In the genomic region with DNA sequence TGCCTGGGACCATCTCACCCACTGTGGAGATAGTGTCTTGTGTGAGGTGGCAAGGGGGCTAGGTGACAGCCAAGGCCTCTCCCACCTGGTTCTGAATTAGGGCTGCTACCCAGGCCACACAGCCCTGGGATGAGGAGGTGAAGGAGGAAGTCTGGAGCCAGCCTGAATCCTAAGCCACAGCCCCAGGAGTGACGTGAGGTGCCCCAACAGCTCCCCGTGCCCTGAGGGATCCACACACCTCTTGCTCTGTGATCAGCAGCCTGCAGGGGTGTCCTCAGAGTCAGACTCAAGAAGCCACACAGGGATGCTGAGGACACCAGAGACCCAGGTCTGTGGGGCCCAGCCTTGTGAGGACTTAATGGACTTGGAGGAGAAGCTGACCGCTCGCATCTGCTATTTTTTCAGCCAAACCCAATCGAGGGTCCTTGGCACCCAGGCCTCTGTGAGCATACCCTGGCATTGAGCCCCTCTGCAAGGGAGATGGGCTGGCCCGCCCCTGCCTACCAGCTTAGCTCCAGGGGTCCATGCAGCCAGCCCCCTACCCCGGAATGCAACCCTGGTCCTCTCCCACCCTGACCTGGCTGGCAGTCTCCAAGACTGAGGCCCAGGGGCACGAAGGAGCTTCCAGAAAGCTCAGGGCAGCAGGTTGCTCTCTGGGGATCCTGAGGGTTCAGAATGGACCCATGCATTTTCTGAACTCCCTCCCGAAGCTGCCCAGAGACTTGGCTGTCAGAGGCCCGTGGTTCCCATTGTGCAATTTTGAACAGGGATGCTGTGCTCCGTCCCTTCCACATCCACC, we compare ENCODE assay signal across 23 cellular contexts. TPM values are rescaled to one million over a fixed set of nuclear protein-coding genes. Genes with fewer than 3 reads are reported as not detected.
DNase-seq lines count a peak whose midpoint lies in the region; ATAC-seq, FAIRE-seq and TF ChIP-seq lines count a peak whose summit lies in the region.
"Had no signal": no experiment of that assay in that cellular context is flagged by ENCODE, and none has a peak within 500 bp of the region (broad histone marks: within the 10 kb centered on the region; RNA-seq: fewer than 3 reads in every experiment).

No MANE protein-coding gene starts in this region.

- no peak overlapping the region for H3K14ac ChIP-seq in H1 (ENCODE audit: insufficient read length)
- no peak overlapping the region for H3K14ac ChIP-seq in mesenchymal stem cell (ENCODE audit: low read length in 2 of 2)

- H3K27ac ChIP-seq in H1 (ENCODE audit: low read depth, low read length) (no peak overlapping the region), mesenchymal stem cell (ENCODE audit: low read length, poor library complexity, severe bottlenecking) (no peak overlapping the region)
- H3K27ac ChIP-seq: BLaER1 treated with 17β-estradiol and CSF1 and Interleukin-3, amounts not matched to agents 10 nM and 100 nM; KMS-11 had no signal

- H3K18ac ChIP-seq in H1 (ENCODE audit: extremely low read depth, low read length) (no peak overlapping the region), mesenchymal stem cell (ENCODE audit: low read depth in 1 of 2, low read length in 2 of 2) (no peak overlapping the region)

- H2BK15ac ChIP-seq in H1 (ENCODE audit: low read length) (no peak overlapping the region), mesenchymal stem cell (ENCODE audit: low read depth, poor library complexity, severe bottlenecking) (peak overlapping the region; percentile 13)

- DNase-seq in GM12892 (ENCODE audit: insufficient read length) (peak; percentile 11), H1 (ENCODE audit: low read depth in 1 of 2, low spot score in 2 of 2) (no peak), mesenchymal stem cell (no peak), hepatic stellate cell (ENCODE audit: low spot score) (no peak), HCEC 1CT (no peak)
- DNase-seq in activated CD4-positive, alpha-beta T cell treated with anti-CD3 and anti-CD28 coated beads, Interleukin-2, amount 50 U/mL, for 4 hours, result no peak
- DNase-seq: ACHN; Caco-2; CD4-positive, alpha-beta memory T cell; DND-41; H9; NCI-H1092 treated with DMSO at 0.1 percent for 48 hours; NCI-H1436 treated with DMSO at 0.1 percent for 48 hours; NCI-H2029; NCI-H2227 treated with DMSO at 0.1 percent for 48 hours; NCI-H510A; NCI-H748 treated with DMSO at 0.1 percent for 48 hours; NK-92 treated with Interleukin-12 subunit alpha and Interleukin-12 subunit beta, amount 100 ng/mL, for 24 hours had no signal

- H3K4me3 ChIP-seq in H1 (ENCODE audit: extremely low read depth in 1 of 4, insufficient read depth in 2 of 4, low read depth in 3 of 4, low read length in 4 of 4) (no peak overlapping the region), mesenchymal stem cell (ENCODE audit: insufficient read depth in 1 of 2, low read depth in 1 of 2, low read length in 2 of 2) (no peak overlapping the region)
- H3K4me3 ChIP-seq: BLaER1 treated with 17β-estradiol and CSF1 and Interleukin-3, amounts not matched to agents 10 nM and 100 nM had no signal

- H4K5ac ChIP-seq in H1 (ENCODE audit: insufficient read length, low read depth, low read length), result no peak overlapping the region

- H3K36me3 ChIP-seq in H1 (ENCODE audit: control insufficient read depth in 2 of 4, insufficient read depth in 4 of 4, low read length in 3 of 4) (no peaks in the 10 kb centered on the region), mesenchymal stem cell (ENCODE audit: control insufficient read depth in 1 of 2, insufficient read depth in 2 of 2, low read depth in 1 of 2, low read length in 2 of 2) (no peaks in the 10 kb centered on the region)
- H3K36me3 ChIP-seq: BLaER1 treated with 17β-estradiol and CSF1 and Interleukin-3, amounts not matched to agents 10 nM and 100 nM had no signal

- H2BK120ac ChIP-seq in H1 (replicated peaks; ENCODE audit: low read depth, low read length) (no peak overlapping the region), mesenchymal stem cell (ENCODE audit: low read depth, low read length) (no peak overlapping the region)

- H4K8ac ChIP-seq in H1 (ENCODE audit: extremely low read depth, insufficient read depth, low read length) (0 out of 2 replicates have a peak overlapping the region, but pooled peaks have one; percentile 5), mesenchymal stem cell (ENCODE audit: low read length) (no peak overlapping the region)

- H3K56ac ChIP-seq in H1 (replicated peaks; ENCODE audit: insufficient read length, low read depth, low read length), result no peak overlapping the region

- no peak overlapping the region for H2AFZ ChIP-seq in H1 (ENCODE audit: low read length)
- no peak overlapping the region for H2AFZ ChIP-seq in mesenchymal stem cell (ENCODE audit: low read depth, low read length)

- H3K4me2 ChIP-seq in H1 (ENCODE audit: insufficient read depth in 1 of 2, low read depth in 2 of 2, low read length in 2 of 2) (no peak overlapping the region), mesenchymal stem cell (ENCODE audit: low read length, poor library complexity, severe bottlenecking) (no peak overlapping the region)
- H3K4me2 ChIP-seq: BLaER1 treated with 17β-estradiol and CSF1 and Interleukin-3, amounts not matched to agents 10 nM and 100 nM; KMS-11 had no signal

- no peak overlapping the region for H2AK5ac ChIP-seq in H1 (ENCODE audit: low read depth, low read length)
- no peak overlapping the region for H2AK5ac ChIP-seq in mesenchymal stem cell (ENCODE audit: low read length, severe bottlenecking)

- H4K91ac ChIP-seq in H1 (replicated peaks; ENCODE audit: insufficient read length, low read length) (no peak overlapping the region), mesenchymal stem cell (ENCODE audit: low read length) (no peak overlapping the region)

- TF ChIP-seq POLR2A in GM12892 (IDR thresholded peaks at IDR 0.05; ENCODE audit: low read depth, low read length), result no peak
- no peak for TF ChIP-seq POLR2A in H1 (IDR thresholded peaks at IDR 0.05; ENCODE audit: control extremely low read depth in 1 of 2, low read depth in 2 of 2, low read length in 2 of 2)

- H3K23ac ChIP-seq in H1 (ENCODE audit: insufficient read length) (no peak overlapping the region), mesenchymal stem cell (ENCODE audit: low read length in 2 of 2) (no peak overlapping the region)

- H3K9ac ChIP-seq in H1 (replicated peaks in 1 of 4; ENCODE audit: extremely low read depth in 1 of 4, low read depth in 3 of 4, low read length in 3 of 4) (no peak overlapping the region), mesenchymal stem cell (ENCODE audit: low read length) (no peak overlapping the region)
- H3K9ac ChIP-seq: BLaER1 treated with 17β-estradiol and CSF1 and Interleukin-3, amounts not matched to agents 10 nM and 100 nM; KMS-11 had no signal

- H3K79me2 ChIP-seq in H1 (ENCODE audit: control insufficient read depth in 1 of 2, insufficient read depth in 2 of 2, low read length in 2 of 2), result no peaks in the 10 kb centered on the region

- CTCF ChIA-PET in H1 (lab: Charles Lee; ENCODE audit: partially characterized antibody), result no interaction called here

- WGBS in H1 (ENCODE audit: extremely low coverage in 1 of 2, insufficient coverage in 1 of 2, insufficient read length in 1 of 2, insufficient replicate concordance in 2 of 2, low coverage in 1 of 2, low lambda C conversion rate in 2 of 2, missing lambda C conversion rate in 1 of 2), 2 experiments, result 85% methylated on average over 11 of the region's 11 CpGs; no CpG with 5 or more reads in 1 of the 2 experiments
- 76% methylated on average over 11 of the region's 11 CpGs for WGBS in mesenchymal stem cell

- H3K4ac ChIP-seq in H1 (replicated peaks; ENCODE audit: insufficient read length, low read depth, low read length), result no peak overlapping the region
- no peak overlapping the region for H3K4ac ChIP-seq in mesenchymal stem cell (ENCODE audit: low read depth in 1 of 2, low read length in 2 of 2)

- H3K27me3 ChIP-seq in H1 (replicated peaks in 1 of 4; ENCODE audit: control insufficient read depth in 3 of 4, extremely low read depth in 1 of 4, insufficient read depth in 3 of 4, low read length in 3 of 4), result no peaks in the 10 kb centered on the region
- H3K27me3 ChIP-seq in mesenchymal stem cell (ENCODE audit: control insufficient read depth in 1 of 2, insufficient read depth in 1 of 2, low read length in 2 of 2), result no peaks in the 10 kb centered on the region
- H3K27me3 ChIP-seq: BLaER1 treated with 17β-estradiol and CSF1 and Interleukin-3, amounts not matched to agents 10 nM and 100 nM had no signal

- no peak for TF ChIP-seq EP300 in H1 (IDR thresholded peaks at IDR 0.05; ENCODE audit: borderline replicate concordance in 1 of 2, low read depth in 2 of 2, low read length in 2 of 2)

- H2BK5ac ChIP-seq in H1 (ENCODE audit: low read depth, low read length) (no peak overlapping the region), mesenchymal stem cell (ENCODE audit: low read depth, low read length, poor library complexity, severe bottlenecking) (no peak overlapping the region)

- H3K9me3 ChIP-seq in H1 (ENCODE audit: insufficient read depth in 2 of 2, low read depth in 1 of 2, low read length in 1 of 2), result peaks cover 3 to 18% of the 10 kb centered on the region in 2 experiments; a peak in 1 of 4 replicates
- H3K9me3 ChIP-seq in mesenchymal stem cell (ENCODE audit: control insufficient read depth, low read length), result peaks cover 8% of the 10 kb centered on the region

- H2BK12ac ChIP-seq in H1 (ENCODE audit: low read depth, low read length), result no peak overlapping the region
- H2BK12ac ChIP-seq in mesenchymal stem cell (ENCODE audit: low read length in 2 of 2), result no peak overlapping the region

- no peak for FAIRE-seq in GM12892 (lab: Jason Lieb, UNC)
- no peak for FAIRE-seq in H1 (lab: Jason Lieb, UNC)
- FAIRE-seq: HTR-8/SVneo had no signal

- ATAC-seq in GM19035 (IDR thresholded peaks at IDR 0.05; ENCODE audit: unreplicated experiment), result no peak
- ATAC-seq: Panc1 had no signal

- no peak for TF ChIP-seq RAD21 in H1 (IDR thresholded peaks at IDR 0.05 in 1 of 2, conservative IDR thresholded peaks at IDR 0.05 in 1 of 2; ENCODE audit: low read depth in 2 of 2, low read length in 2 of 2)

- H2BK20ac ChIP-seq in H1 (ENCODE audit: low read length), result no peak overlapping the region

- H3K79me1 ChIP-seq in H1 (ENCODE audit: low read depth, low read length) (no peaks in the 10 kb centered on the region), mesenchymal stem cell (replicated peaks; ENCODE audit: low read length, poor library complexity, severe bottlenecking) (no peaks in the 10 kb centered on the region)

- H3K4me1 ChIP-seq in H1 (replicated peaks in 1 of 4; ENCODE audit: control insufficient read depth in 3 of 4, insufficient read depth in 4 of 4, low read length in 3 of 4), result no peaks in the 10 kb centered on the region
- peaks cover 2% of the 10 kb centered on the region for H3K4me1 ChIP-seq in mesenchymal stem cell (ENCODE audit: control insufficient read depth, insufficient read depth, low read depth, low read length)
- H3K4me1 ChIP-seq: BLaER1 treated with 17β-estradiol and CSF1 and Interleukin-3, amounts not matched to agents 10 nM and 100 nM; Caco-2 had no signal

- no peaks in the 10 kb centered on the region for H4K20me1 ChIP-seq in H1 (replicated peaks in 1 of 2; ENCODE audit: control insufficient read depth in 1 of 2, insufficient read depth in 2 of 2, low read length in 2 of 2)
- H4K20me1 ChIP-seq: BLaER1 treated with 17β-estradiol and CSF1 and Interleukin-3, amounts not matched to agents 10 nM and 100 nM had no signal

- no peak for TF ChIP-seq CTCF in H1 (IDR thresholded peaks at IDR 0.05; ENCODE audit: control extremely low read depth in 1 of 3, insufficient read depth in 1 of 3, low read depth in 1 of 3, low read length in 3 of 3)

- no peaks in the 10 kb centered on the region for H3K23me2 ChIP-seq in H1 (ENCODE audit: low read depth, low read length)

- POLR2A ChIA-PET in H1 (lab: Charles Lee; ENCODE audit: partially characterized antibody), result interaction anchor here (0.5 to 2.4 kb wide), 2 partner anchors 11 to 17 kb away, joined by 3 to 6 read pairs; a partner anchor contains a TSS

RNA-seq across cellular contexts. Expression of a gene that starts 16.6 kb away (rescaled TPM):
- 4.3 TPM for polyA plus RNA-seq in GM12892 (2012; ENCODE audit: missing spikeins)
- 6.8 and 7.4 TPM in 2 replicates for total RNA-seq in H1 (2021; fragmentation: NEBNext Ultra II Directional; extraction: Animal tissue kit (Norgen Biotek cat#: 25700))
- 0.72 and 1.00 TPM in 2 replicates for polyA plus RNA-seq in H1 (2011; rRNA removed)
- polyA plus RNA-seq in H1 (2011; cell fraction: cytosol; rRNA removed), result 1.8 TPM
- polyA plus RNA-seq in H1 (2011; cell fraction: nucleus; rRNA removed), result 1.1 TPM
- polyA plus RNA-seq in H1 (2012, experiment 1 of 2), result 2.5 to 5.0 TPM (median 3.2 TPM) in 4 replicates
- polyA plus RNA-seq in H1 (2012, experiment 2 of 2), result 0.28 TPM
- 3.7 TPM for polyA plus RNA-seq in H1 (2013, experiment 1 of 2)
- polyA plus RNA-seq in H1 (2013, experiment 2 of 2), result 3.8 TPM
- 4.4 and 6.7 TPM in 2 replicates for polyA minus RNA-seq in H1 (2011; rRNA and poly(A)+ RNA removed)
- polyA minus RNA-seq in H1 (2011; cell fraction: cytosol; rRNA and poly(A)+ RNA removed), result 3.1 TPM
- 10.4 TPM for polyA minus RNA-seq in H1 (2011; cell fraction: nucleus; rRNA and poly(A)+ RNA removed)
- 1.3 TPM for polyA plus RNA-seq in mesenchymal stem cell (2013, experiment 1 of 2)
- 1.3 TPM for polyA plus RNA-seq in mesenchymal stem cell (2013, experiment 2 of 2)
